ENCODE assay signal across 12 cellular contexts in genomic region chrX:154460326-154460725, GRCh38. TPM values are rescaled to one million over a fixed set of nuclear protein-coding genes. Genes with fewer than 3 reads are reported as not detected.
A peak's percentile ranks its signal among the peaks of the same experiment; 100 is the strongest.
DNase-seq lines count a peak whose midpoint lies in the region; TF ChIP-seq lines count a peak whose summit lies in the region.
"Had no signal": no experiment of that assay in that cellular context is flagged by ENCODE, and none has a peak within 500 bp of the region (broad histone marks: within the 10 kb centered on the region; RNA-seq: fewer than 3 reads in every experiment).

No MANE protein-coding gene starts in this region.

- H3K36me3 Mint-ChIP-seq in endodermal cell (ENCODE audit: low read depth) (peaks cover 8% of the 10 kb centered on the region), osteocyte (ENCODE audit: unreplicated experiment) (peaks cover 10% of the 10 kb centered on the region)

- TF ChIP-seq CTCF in endodermal cell (conservative IDR thresholded peaks at IDR 0.05) (peak; percentile 23), osteocyte (IDR thresholded peaks at IDR 0.05) (no peak)

- no peak overlapping the region for H3K9ac ChIP-seq in endodermal cell (ENCODE audit: extremely low read depth, low read length, poor library complexity, severe bottlenecking)

- H3K27ac ChIP-seq in endodermal cell (ENCODE audit: low read depth, low read length): no peak overlapping the region
- H3K27ac ChIP-seq: 22Rv1 had no signal

- H3K27ac Mint-ChIP-seq in endodermal cell (no peak overlapping the region), osteocyte (ENCODE audit: unreplicated experiment) (no peak overlapping the region)

- WGBS in endodermal cell (ENCODE audit: insufficient coverage in 1 of 2, insufficient read length in 1 of 2), 2 experiments: 90 to 95% methylated on average over 4 to 26 of the region's 26 CpGs

- DNase-seq in DMS 273 (lab: John Stamatoyannopoulos, UW; ENCODE audit: unreplicated experiment) (peak; percentile 82), DMS 273 treated with DMSO at 0.1 percent for 48 hours (lab: John Stamatoyannopoulos, UW) (no peak), NCI-H2171 treated with DMSO at 0.1 percent for 48 hours (lab: John Stamatoyannopoulos, UW) (peak; percentile 52), endodermal cell (no peak), osteocyte (ENCODE audit: extremely low spot score, unreplicated experiment) (no peak), NCI-H1436 (lab: John Stamatoyannopoulos, UW) (no peak), NCI-H2081 (lab: John Stamatoyannopoulos, UW) (no peak), hepatic stellate cell (ENCODE audit: low spot score) (no peak)
- DNase-seq: NCI-H1092; stimulated activated naive CD4-positive, alpha-beta T cell; SW 1271 had no signal

- H3K9me3 Mint-ChIP-seq in endodermal cell (peaks cover 61% of the 10 kb centered on the region), osteocyte (ENCODE audit: unreplicated experiment) (no peaks in the 10 kb centered on the region)

- H3K4me1 Mint-ChIP-seq in endodermal cell (no peaks in the 10 kb centered on the region), osteocyte (ENCODE audit: unreplicated experiment) (peaks cover 14% of the 10 kb centered on the region)

- no peaks in the 10 kb centered on the region for H3K4me1 ChIP-seq in endodermal cell (ENCODE audit: control insufficient read depth, insufficient read depth, low read length)

- peak overlapping the region; percentile 70 for H3K4me3 Mint-ChIP-seq in endodermal cell
- peak overlapping the region; percentile 83 for H3K4me3 Mint-ChIP-seq in osteocyte (ENCODE audit: unreplicated experiment)

- no peaks in the 10 kb centered on the region for H3K9me3 ChIP-seq in endodermal cell (ENCODE audit: control insufficient read depth, low read length)

- H3K4me3 ChIP-seq in endodermal cell (ENCODE audit: low read length): no peak overlapping the region

- H3K27me3 ChIP-seq in endodermal cell (ENCODE audit: control insufficient read depth, insufficient read depth, low read length, poor library complexity, severe bottlenecking): no peaks in the 10 kb centered on the region

- H3K27me3 Mint-ChIP-seq in endodermal cell (ENCODE audit: insufficient read depth): peaks cover 3% of the 10 kb centered on the region
- H3K27me3 Mint-ChIP-seq in osteocyte (ENCODE audit: unreplicated experiment): no peaks in the 10 kb centered on the region

- no peaks in the 10 kb centered on the region for H3K36me3 ChIP-seq in endodermal cell (ENCODE audit: control insufficient read depth, insufficient read depth, low read length)

RNA-seq across cellular contexts. Expression of gene PLXNA3, which starts 2.2 kb away (rescaled TPM):
- total RNA-seq in endodermal cell (10 to 100 TPM; 52.6 to 68.8 TPM), osteocyte (107 and 108 TPM in 2 replicates)
- polyA plus RNA-seq in endodermal cell (2013, experiment 1 of 2): 68.6 TPM
- 65.1 TPM for polyA plus RNA-seq in endodermal cell (2013, experiment 2 of 2)

RNA-seq across cellular contexts. Expression of gene FAM50A, which starts 16.4 kb away (rescaled TPM):
- 100 to 1,000 TPM in 1 of 2 donors, 10 to 100 TPM in 1; 91.0 to 102 TPM for total RNA-seq in endodermal cell
- polyA plus RNA-seq in endodermal cell (2013, experiment 1 of 2): 69.6 TPM
- 74.4 TPM for polyA plus RNA-seq in endodermal cell (2013, experiment 2 of 2)
- 92.2 and 92.8 TPM in 2 replicates for total RNA-seq in osteocyte

RNA-seq across cellular contexts. Expression of gene LAGE3, which starts 18.8 kb away (rescaled TPM):
- 10 to 100 TPM; 29.5 to 34.1 TPM for total RNA-seq in endodermal cell
- polyA plus RNA-seq in endodermal cell (2013, experiment 1 of 2): 27.7 TPM
- 27.9 TPM for polyA plus RNA-seq in endodermal cell (2013, experiment 2 of 2)
- total RNA-seq in osteocyte: 15.6 and 19.6 TPM in 2 replicates

RNA-seq across cellular contexts. Expression of gene GDI1, which starts 23.4 kb away (rescaled TPM):
- total RNA-seq in endodermal cell: 100 to 1,000 TPM; 143 to 179 TPM
- polyA plus RNA-seq in endodermal cell (2013, experiment 1 of 2): 302 TPM
- 251 TPM for polyA plus RNA-seq in endodermal cell (2013, experiment 2 of 2)
- 135 and 152 TPM in 2 replicates for total RNA-seq in osteocyte

RNA-seq across cellular contexts. Expression of gene UBL4A, which starts 26.1 kb away (rescaled TPM):
- total RNA-seq in endodermal cell (10 to 100 TPM; 29.1 to 35.9 TPM), osteocyte (17.4 and 18.5 TPM in 2 replicates)
- 24.5 TPM for polyA plus RNA-seq in endodermal cell (2013, experiment 1 of 2)
- 24.5 TPM for polyA plus RNA-seq in endodermal cell (2013, experiment 2 of 2)

Comparison
In these comparisons a context has a peak if more than half of its experiments do, and no peak if none do; other contexts are left out.
1. DNase-seq: peak in DMS 273 (single experiment) and NCI-H2171 treated with DMSO at 0.1 percent for 48 hours (single experiment); none in DMS 273 treated with DMSO at 0.1 percent for 48 hours (single experiment), endodermal cell (single experiment), osteocyte (single experiment), NCI-H1436 (single experiment), NCI-H2081 (0 of 2) and hepatic stellate cell (single experiment).